10 cellular contexts compared by ENCODE assay signal in the genomic region with DNA sequence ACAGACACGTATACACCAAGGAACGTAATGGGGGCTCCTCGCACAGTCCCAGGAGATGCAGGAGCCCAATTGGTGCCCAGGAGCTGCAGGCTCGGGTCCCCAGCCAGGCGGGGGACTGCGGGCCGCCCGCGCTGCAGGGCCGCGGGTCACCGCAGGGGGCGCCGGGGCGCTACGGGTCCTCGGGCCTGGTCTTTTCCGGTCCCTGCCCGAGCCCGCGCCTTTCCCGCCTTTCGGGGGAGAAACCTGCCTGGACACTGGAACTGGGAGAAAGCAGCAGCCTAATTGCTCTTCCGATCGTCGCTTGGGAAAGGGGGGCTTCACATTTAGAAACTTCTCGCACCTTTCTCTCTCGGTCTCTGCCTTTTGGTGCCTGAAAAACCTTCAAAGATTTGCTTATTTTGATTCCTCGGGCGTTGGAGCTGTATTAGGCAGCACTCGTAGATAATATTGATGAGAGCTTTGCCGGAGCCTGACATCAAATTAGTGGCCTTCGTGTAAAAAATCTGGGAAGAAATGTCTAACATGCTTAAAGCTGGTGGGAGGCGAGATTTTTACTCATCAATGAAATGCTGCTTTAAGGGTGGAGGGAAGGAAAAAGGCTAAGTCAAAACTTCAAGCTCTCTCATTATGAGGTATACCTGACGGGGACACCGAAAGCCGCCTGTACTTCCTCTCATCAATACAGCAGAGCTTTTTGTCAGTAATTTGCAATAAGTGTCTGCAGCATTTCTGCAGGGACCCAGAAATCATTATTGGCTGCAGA. TPM values are rescaled to one million over a fixed set of nuclear protein-coding genes. Genes with fewer than 3 reads are reported as not detected.
DNase-seq lines count a peak whose midpoint lies in the region; TF ChIP-seq lines count a peak whose summit lies in the region.
"Had no signal": no experiment of that assay in that cellular context is flagged by ENCODE, and none has a peak within 500 bp of the region (broad histone marks: within the 10 kb centered on the region; RNA-seq: fewer than 3 reads in every experiment).

No MANE protein-coding gene starts in this region.

- H3K4me1 ChIP-seq in endodermal cell (ENCODE audit: control insufficient read depth, insufficient read depth, low read length) = no peaks in the 10 kb centered on the region

- H3K36me3 Mint-ChIP-seq in endodermal cell (ENCODE audit: low read depth) = no peaks in the 10 kb centered on the region

- H3K4me3 ChIP-seq in GM12875 (ENCODE audit: low read depth, low read length) = no peak overlapping the region
- peak overlapping the region; percentile 79 for H3K4me3 ChIP-seq in endodermal cell (ENCODE audit: low read length)
- no peak overlapping the region for H3K4me3 ChIP-seq in retinal pigment epithelial cell (ENCODE audit: low read length)
- no peak overlapping the region for H3K4me3 ChIP-seq in lower leg skin (ENCODE audit: low read depth, poor library complexity, severe bottlenecking)

- peak; percentile 38; the same call in 1 of the 2 replicates for TF ChIP-seq CTCF in GM12875 (IDR thresholded peaks at IDR 0.05; ENCODE audit: borderline replicate concordance, insufficient read depth, low read depth, low read length)
- peak; percentile 95 for TF ChIP-seq CTCF in endodermal cell (conservative IDR thresholded peaks at IDR 0.05)
- TF ChIP-seq CTCF in retinal pigment epithelial cell (conservative IDR thresholded peaks at IDR 0.05; ENCODE audit: low read depth, low read length) = peak; percentile 48
- no peak for TF ChIP-seq CTCF in lower leg skin (IDR thresholded peaks at IDR 0.05)

- H3K27me3 ChIP-seq in endodermal cell (ENCODE audit: control insufficient read depth, insufficient read depth, low read length, poor library complexity, severe bottlenecking) = peaks cover 97% of the 10 kb centered on the region

- intact Hi-C loops in lower leg skin (cut with DNase I; ENCODE audit: low total_unique reads) = no loop called here

- no peak overlapping the region for H3K27ac ChIP-seq in endodermal cell (ENCODE audit: low read depth, low read length)

- DNase-seq in KBM-7 (peak; percentile 26), endodermal cell (peak; percentile 94), retinal pigment epithelial cell (ENCODE audit: low read depth) (no peak), lower leg skin (ENCODE audit: low spot score in 2 of 2) (no peak), activated gamma-delta T cell treated with Interleukin-2 at 50 U/mL for 16 hours (no peak), SHP77 (lab: John Stamatoyannopoulos, UW) (no peak)

- H3K9me3 ChIP-seq in endodermal cell (ENCODE audit: control insufficient read depth, low read length) = no peaks in the 10 kb centered on the region

- in situ Hi-C loops in KBM-7 (cut with MboI; ENCODE audit: low pct_unique_long_range_greater_than_20kb, low sequenced_read_pairs) = no loop called here

- H3K9me3 Mint-ChIP-seq in endodermal cell = no peaks in the 10 kb centered on the region

- H3K9ac ChIP-seq in endodermal cell (ENCODE audit: extremely low read depth, low read length, poor library complexity, severe bottlenecking) = no peak overlapping the region

- TF ChIP-seq POLR2A in lower leg skin (IDR thresholded peaks at IDR 0.05) = no peak

- peak overlapping the region; percentile 55 for H3K4me3 Mint-ChIP-seq in endodermal cell

- H3K36me3 ChIP-seq in endodermal cell (ENCODE audit: control insufficient read depth, insufficient read depth, low read length) = no peaks in the 10 kb centered on the region

- peaks cover 22% of the 10 kb centered on the region for H3K4me1 Mint-ChIP-seq in endodermal cell

- no peak overlapping the region for H3K27ac Mint-ChIP-seq in endodermal cell

- peaks cover 99% of the 10 kb centered on the region for H3K27me3 Mint-ChIP-seq in endodermal cell (ENCODE audit: insufficient read depth)

- 4 to 6% methylated on average over 22 to 37 of the region's 37 CpGs for WGBS in endodermal cell (ENCODE audit: insufficient coverage in 1 of 2, insufficient read length in 1 of 2), 2 experiments
- 18 to 20% methylated on average over 37 of the region's 37 CpGs for WGBS in lower leg skin, 2 donors

RNA-seq across cellular contexts. Expression of gene BARHL2, which starts 12.6 kb away (rescaled TPM):
- total RNA-seq in endodermal cell = not detected
- polyA plus RNA-seq in endodermal cell (2013, experiment 1 of 2) = 0.78 TPM
- 0.33 TPM for polyA plus RNA-seq in endodermal cell (2013, experiment 2 of 2)
- not detected for total RNA-seq in lower leg skin
- total RNA-seq: cardiac septum, NCI-H460, renal cortical epithelial cell had no signal

Comparison
In these comparisons a context has a peak if more than half of its experiments do, and no peak if none do; other contexts are left out.
1. CTCF ChIP-seq: peak in GM12875 (single experiment), endodermal cell (single experiment) and retinal pigment epithelial cell (single experiment); none in lower leg skin (0 of 3).
2. DNase-seq: peak in KBM-7 (single experiment) and endodermal cell (single experiment); none in retinal pigment epithelial cell (single experiment), lower leg skin (0 of 2), activated gamma-delta T cell treated with Interleukin-2 at 50 U/mL for 16 hours (single experiment) and SHP77 (0 of 2).